ENCODE assay signal across 8 cellular contexts in genomic region chr7:5595545-5596045, GRCh38. TPM values are rescaled to one million over a fixed set of nuclear protein-coding genes. Genes with fewer than 3 reads are reported as not detected.
DNase-seq lines count a peak whose midpoint lies in the region; ATAC-seq and TF ChIP-seq lines count a peak whose summit lies in the region.

No MANE protein-coding gene starts in this region.

- H3K4me1 Mint-ChIP-seq in T-helper 2 cell treated with Interferon-gamma antibody and Interleukin-4, amounts not matched to agents 5 μg/mL and 100 μg/mL, for 36 hours (ENCODE audit: low read depth): peaks cover 23% of the 10 kb centered on the region

- H3K27ac Mint-ChIP-seq in T-helper 2 cell treated with Interferon-gamma antibody and Interleukin-4, amounts not matched to agents 5 μg/mL and 100 μg/mL, for 36 hours: peak overlapping the region; percentile 84

- peaks cover 30% of the 10 kb centered on the region for H3K27me3 Mint-ChIP-seq in T-helper 2 cell treated with Interferon-gamma antibody and Interleukin-4, amounts not matched to agents 5 μg/mL and 100 μg/mL, for 36 hours (ENCODE audit: low read depth)

- H3K4me3 ChIP-seq in epithelial cell of proximal tubule (ENCODE audit: low read depth, low read length): peak overlapping the region; percentile 62

- peaks cover 3% of the 10 kb centered on the region for H3K36me3 Mint-ChIP-seq in T-helper 2 cell treated with Interferon-gamma antibody and Interleukin-4, amounts not matched to agents 5 μg/mL and 100 μg/mL, for 36 hours (ENCODE audit: low read depth)

- no peak for TF ChIP-seq CTCF in epithelial cell of proximal tubule (conservative IDR thresholded peaks at IDR 0.05; ENCODE audit: low read depth, low read length)

- DNase-seq in T-helper 2 cell treated with Interferon-gamma antibody and Interleukin-4, amounts not matched to agents 5 μg/mL and 100 μg/mL, for 36 hours (ENCODE audit: low spot score): no peak
- DNase-seq in T-helper 2 cell (no peak), epithelial cell of proximal tubule (ENCODE audit: low read depth) (no peak), occipital lobe (lab: John Stamatoyannopoulos, UW) (peak; percentile 60), NCI-H2196 treated with DMSO at 0.1 percent for 48 hours (lab: John Stamatoyannopoulos, UW; ENCODE audit: unreplicated experiment) (no peak)
- DNase-seq in central memory CD4-positive, alpha-beta T cell: no peak

- H3K9me3 Mint-ChIP-seq in T-helper 2 cell treated with Interferon-gamma antibody and Interleukin-4, amounts not matched to agents 5 μg/mL and 100 μg/mL, for 36 hours: no peaks in the 10 kb centered on the region

- ATAC-seq in SK-N-SH treated with all-trans-retinoic acid at 6 μM for 48 hours: peak; percentile 23
- no peak for ATAC-seq in GM21737 (IDR thresholded peaks at IDR 0.05; ENCODE audit: unreplicated experiment)

- H3K4me3 Mint-ChIP-seq in T-helper 2 cell treated with Interferon-gamma antibody and Interleukin-4, amounts not matched to agents 5 μg/mL and 100 μg/mL, for 36 hours: peak overlapping the region; percentile 76

TF ChIP-seq in SK-N-SH treated with all-trans-retinoic acid at 6 μM for 48 hours, 23 proteins besides CTCF, POLR2A, EP300 and RAD21:
- TF ChIP-seq POU6F1 (CRISPR knock-in tag; IDR thresholded peaks at IDR 0.05; ENCODE audit: borderline replicate concordance, low read depth): no peak
- TF ChIP-seq ZC3H10 (CRISPR knock-in tag; IDR thresholded peaks at IDR 0.05): no peak
- TF ChIP-seq, protein P1, sequence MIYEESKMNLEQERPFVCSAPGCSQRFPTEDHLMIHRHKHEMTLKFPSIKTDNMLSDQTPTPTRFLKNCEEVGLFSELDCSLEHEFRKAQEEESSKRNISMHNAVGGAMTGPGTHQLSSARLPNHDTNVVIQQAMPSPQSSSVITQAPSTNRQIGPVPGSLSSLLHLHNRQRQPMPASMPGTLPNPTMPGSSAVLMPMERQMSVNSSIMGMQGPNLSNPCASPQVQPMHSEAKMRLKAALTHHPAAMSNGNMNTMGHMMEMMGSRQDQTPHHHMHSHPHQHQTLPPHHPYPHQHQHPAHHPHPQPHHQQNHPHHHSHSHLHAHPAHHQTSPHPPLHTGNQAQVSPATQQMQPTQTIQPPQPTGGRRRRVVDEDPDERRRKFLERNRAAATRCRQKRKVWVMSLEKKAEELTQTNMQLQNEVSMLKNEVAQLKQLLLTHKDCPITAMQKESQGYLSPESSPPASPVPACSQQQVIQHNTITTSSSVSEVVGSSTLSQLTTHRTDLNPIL (CRISPR knock-in tag; IDR thresholded peaks at IDR 0.05; ENCODE audit: low read depth): no peak
- TF ChIP-seq TCF4 (CRISPR knock-in tag; IDR thresholded peaks at IDR 0.05; ENCODE audit: borderline replicate concordance): no peak
TF ChIP-seq in SK-N-SH treated with all-trans-retinoic acid at 6 μM for 48 hours: peak in this region for 0.

RNA-seq across cellular contexts. Expression of gene FSCN1, which starts 3.0 kb away (rescaled TPM):
- total RNA-seq in epithelial cell of proximal tubule (326 and 385 TPM in 2 replicates), occipital lobe (157 TPM)
